7 cellular contexts compared by ENCODE assay signal in the genomic region with DNA sequence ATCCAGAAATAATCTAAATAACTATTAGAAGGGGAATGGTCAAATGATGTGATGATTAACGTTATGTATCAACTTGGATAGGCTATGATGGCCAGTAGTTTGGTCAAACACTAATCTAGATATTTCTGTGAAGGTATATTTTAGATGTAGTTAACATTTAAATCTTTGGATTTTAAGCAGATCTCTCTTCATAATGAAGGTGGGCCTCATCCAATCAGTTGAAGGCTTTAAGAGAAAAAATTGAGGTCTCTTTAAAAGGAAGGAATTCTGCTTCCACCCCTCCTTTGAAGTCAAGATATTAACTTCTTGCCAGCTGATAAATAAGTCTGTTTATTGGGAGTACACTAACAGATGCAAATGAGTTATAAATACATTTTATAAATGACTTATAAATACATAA.
"Had no signal": no experiment of that assay in that cellular context is flagged by ENCODE, and none has a peak within 500 bp of the region (broad histone marks: within the 10 kb centered on the region; RNA-seq: fewer than 3 reads in every experiment).

No MANE protein-coding gene starts in this region.

- FAIRE-seq: GM12878, GM12891, GM12892, GM18507, GM19239 had no signal

- ATAC-seq: GM12878 had no signal

- H3K4me3 ChIP-seq: GM12878 had no signal

- DNase-seq: GDM1, GF-D8 had no signal
